ENCODE assay signal across 24 cellular contexts in the genomic region with DNA sequence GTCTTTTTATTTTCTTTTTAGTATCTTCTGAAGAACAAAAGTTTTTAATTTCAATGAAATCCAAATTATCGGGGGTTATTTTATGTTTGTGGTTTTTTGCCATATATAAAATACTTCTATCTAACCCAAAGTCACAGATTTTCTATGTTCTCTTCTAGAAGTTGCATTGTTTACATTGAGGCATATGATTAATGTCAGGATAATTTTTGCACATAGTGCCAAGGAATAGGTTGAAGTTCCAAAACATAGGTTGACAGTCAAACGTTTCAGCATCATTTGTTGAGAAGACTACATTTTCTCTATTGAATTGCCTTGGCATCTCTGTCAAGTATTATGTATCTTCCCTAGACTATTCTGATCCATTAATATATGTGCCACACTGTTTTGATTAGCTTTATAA.
"Had no signal": no experiment of that assay in that cellular context is flagged by ENCODE, and none has a peak within 500 bp of the region (broad histone marks: within the 10 kb centered on the region; RNA-seq: fewer than 3 reads in every experiment).

No MANE protein-coding gene starts in this region.

- H3K4me3 ChIP-seq: hepatocyte, psoas muscle, right lobe of liver, spleen, testis, tibial nerve, upper lobe of right lung, vagina had no signal

- H3K9me3 Mint-ChIP-seq: stimulated activated naive B cell treated with anti-CD40 and anti-IgM and Interleukin-4, amounts not matched to agents 10 μg/mL and 1 μg/mL and 100 μg/mL, for 72 hours had no signal

- ATAC-seq: foreskin keratinocyte; left colon; naive thymus-derived CD4-positive, alpha-beta T cell; psoas muscle; right lobe of liver; stimulated activated naive CD8-positive, alpha-beta T cell treated with anti-CD3 and anti-CD28 coated beads, Interleukin-15, amount 100 ng/mL, for 72 hours; upper lobe of right lung had no signal

- H3K27ac ChIP-seq: foreskin keratinocyte, hepatocyte, parathyroid adenoma, psoas muscle, right lobe of liver, testis, tibial nerve, upper lobe of right lung, vagina had no signal

- H2AFZ ChIP-seq: hepatocyte, parathyroid adenoma had no signal

- H3K9ac ChIP-seq: parathyroid adenoma had no signal

- H3K4me1 ChIP-seq: parathyroid adenoma, right lobe of liver, testis, vagina had no signal

- DNase-seq: dermis blood vessel endothelial cell; effector CD4-positive, alpha-beta T cell; endodermal cell; erythroblast; foreskin keratinocyte; head of caudate nucleus; left colon; naive thymus-derived CD4-positive, alpha-beta T cell; nephron progenitor cell; psoas muscle; retina; right lobe of liver; spleen; stimulated activated CD4-positive, alpha-beta T cell treated with anti-CD3 and anti-CD28 coated beads, Interleukin-15, amount 100 ng/mL, for 24 hours; stimulated activated CD4-positive, alpha-beta T cell treated with anti-CD3 and anti-CD28 coated beads, Interleukin-2, amount 100 ng/mL, for 24 hours; stimulated activated CD4-positive, alpha-beta T cell treated with anti-CD3 and anti-CD28 coated beads, Interleukin-4, amount 100 ng/mL, for 4 hours; stimulated activated naive B cell treated with anti-CD40 and anti-IgM and Interleukin-4, amounts not matched to agents 10 μg/mL and 1 μg/mL and 100 μg/mL, for 72 hours; stimulated activated naive CD8-positive, alpha-beta T cell treated with anti-CD3 and anti-CD28 coated beads, Interleukin-15, amount 100 ng/mL, for 72 hours; testis; upper lobe of right lung had no signal

- H3K4me1 Mint-ChIP-seq: nephron progenitor cell had no signal

- H3K27me3 ChIP-seq: foreskin keratinocyte, hepatocyte, right lobe of liver, spleen, testis, tibial nerve, upper lobe of right lung, vagina had no signal

- H3K27me3 Mint-ChIP-seq: naive thymus-derived CD4-positive, alpha-beta T cell; stimulated activated naive B cell treated with anti-CD40 and anti-IgM and Interleukin-4, amounts not matched to agents 10 μg/mL and 1 μg/mL and 100 μg/mL, for 72 hours; stimulated activated naive CD8-positive, alpha-beta T cell treated with anti-CD3 and anti-CD28 coated beads, Interleukin-15, amount 100 ng/mL, for 72 hours had no signal

- H3K9me3 ChIP-seq: psoas muscle, right lobe of liver, spleen, testis, tibial nerve, upper lobe of right lung, vagina had no signal

- H3K4me2 ChIP-seq: hepatocyte had no signal

- H3K27ac Mint-ChIP-seq: stimulated activated naive CD8-positive, alpha-beta T cell treated with anti-CD3 and anti-CD28 coated beads, Interleukin-15, amount 100 ng/mL, for 72 hours had no signal

- H3K36me3 ChIP-seq: right lobe of liver, tibial nerve, upper lobe of right lung, vagina had no signal

- H3K4me3 Mint-ChIP-seq: endodermal cell; nephron progenitor cell; stimulated activated naive CD8-positive, alpha-beta T cell treated with anti-CD3 and anti-CD28 coated beads, Interleukin-15, amount 100 ng/mL, for 72 hours had no signal
